In genomic region chr4:142815834-142816233, GRCh38 we compare ENCODE assay signal across 10 cellular contexts. TPM values are rescaled to one million over a fixed set of nuclear protein-coding genes. Genes with fewer than 3 reads are reported as not detected.
A peak's percentile ranks its signal among the peaks of the same experiment; 100 is the strongest.
DNase-seq lines count a peak whose midpoint lies in the region; ATAC-seq and TF ChIP-seq lines count a peak whose summit lies in the region.
"Had no signal": no experiment of that assay in that cellular context is flagged by ENCODE, and none has a peak within 500 bp of the region (broad histone marks: within the 10 kb centered on the region; RNA-seq: fewer than 3 reads in every experiment).

No MANE protein-coding gene starts in this region.

- H3K27me3 ChIP-seq in brain microvascular endothelial cell (replicated peaks) (no peaks in the 10 kb centered on the region), body of pancreas (no peaks in the 10 kb centered on the region)
- H3K27me3 ChIP-seq: colonic mucosa had no signal

- no peaks in the 10 kb centered on the region for H3K36me3 ChIP-seq in brain microvascular endothelial cell (replicated peaks)
- no peaks in the 10 kb centered on the region for H3K36me3 ChIP-seq in body of pancreas (replicated peaks in 1 of 2; ENCODE audit: insufficient read depth in 1 of 2, low read depth in 2 of 2)
- H3K36me3 ChIP-seq: colonic mucosa had no signal

- DNase-seq in NCI-H774 (lab: John Stamatoyannopoulos, UW) (peak; percentile 1), brain microvascular endothelial cell (peak; percentile 82), renal cortical epithelial cell (ENCODE audit: low read depth) (peak; percentile 88), NCI-H146 treated with DMSO at 0.1 percent for 48 hours (lab: John Stamatoyannopoulos, UW; ENCODE audit: unreplicated experiment) (no peak), body of pancreas (no peak), NCI-H2196 (lab: John Stamatoyannopoulos, UW; ENCODE audit: unreplicated experiment) (no peak), NCI-H2171 (lab: John Stamatoyannopoulos, UW) (no peak)
- DNase-seq: colonic mucosa had no signal

- peak; percentile 38 for ATAC-seq in GM21786 (IDR thresholded peaks at IDR 0.05; ENCODE audit: unreplicated experiment)
- ATAC-seq in body of pancreas = no peak

- intact Hi-C loops in body of pancreas (cut with DNase I) = no loop called here

- WGBS in body of pancreas, 2 donors = 18 to 41% methylated on average over 1 of the region's 1 CpG

- H3K4me3 ChIP-seq in brain microvascular endothelial cell (ENCODE audit: low read depth, low read length) (no peak overlapping the region), body of pancreas (no peak overlapping the region)
- H3K4me3 ChIP-seq: colonic mucosa, lung had no signal

- TF ChIP-seq CTCF in brain microvascular endothelial cell (IDR thresholded peaks at IDR 0.05; ENCODE audit: low read depth, low read length, missing control alignments) = no peak
- TF ChIP-seq CTCF in body of pancreas (IDR thresholded peaks at IDR 0.05) = no peak

- H3K27ac ChIP-seq in brain microvascular endothelial cell = no peak overlapping the region
- no peak overlapping the region for H3K27ac ChIP-seq in body of pancreas
- H3K27ac ChIP-seq: colonic mucosa had no signal

- no peak for TF ChIP-seq POLR2A in body of pancreas (IDR thresholded peaks at IDR 0.05)

- no peaks in the 10 kb centered on the region for H3K4me1 ChIP-seq in body of pancreas
- H3K4me1 ChIP-seq: colonic mucosa had no signal

- H3K9me3 ChIP-seq in body of pancreas = no peaks in the 10 kb centered on the region
- H3K9me3 ChIP-seq: colonic mucosa had no signal

- in situ Hi-C loops in brain microvascular endothelial cell (cut with HindIII; ENCODE audit: low pct_ligation_motif_present, low sequenced_read_pairs) = no loop called here

RNA-seq across cellular contexts. Expression of gene INPP4B, which starts 30.3 kb away (rescaled TPM):
- total RNA-seq in renal cortical epithelial cell (16.1 and 16.6 TPM in 2 replicates), body of pancreas (10 to 100 TPM in 1 of 2 donors, 1 to 10 TPM in 1; 8.2 to 16.6 TPM)

Comparison
In these comparisons a context has a peak if more than half of its experiments do, and no peak if none do; other contexts are left out.
1. DNase-seq: peak in NCI-H774 (single experiment), brain microvascular endothelial cell (single experiment) and renal cortical epithelial cell (single experiment); none in NCI-H146 treated with DMSO at 0.1 percent for 48 hours (single experiment), body of pancreas (0 of 4), NCI-H2196 (single experiment) and NCI-H2171 (single experiment).